ENCODE assay signal across 24 cellular contexts in genomic region chr19:55554749-55555152, GRCh38. TPM values are rescaled to one million over a fixed set of nuclear protein-coding genes. Genes with fewer than 3 reads are reported as not detected.
DNase-seq lines count a peak whose midpoint lies in the region; TF ChIP-seq lines count a peak whose summit lies in the region.
"Had no signal": no experiment of that assay in that cellular context is flagged by ENCODE, and none has a peak within 500 bp of the region (broad histone marks: within the 10 kb centered on the region; RNA-seq: fewer than 3 reads in every experiment).

No MANE protein-coding gene starts in this region.

- no peaks in the 10 kb centered on the region for H4K20me1 ChIP-seq in Karpas-422 (ENCODE audit: insufficient read depth, low read depth, low read length)

- no peaks in the 10 kb centered on the region for H3K79me2 ChIP-seq in Karpas-422 (ENCODE audit: low read length)
- H3K79me2 ChIP-seq: parathyroid adenoma had no signal

- H3K27ac ChIP-seq in WERI-Rb-1 = peak overlapping the region; percentile 63
- no peak overlapping the region for H3K27ac ChIP-seq in Karpas-422 (ENCODE audit: low read length)
- H3K27ac ChIP-seq: C4-2B, parathyroid adenoma, PC-9, sigmoid colon, testis, vagina had no signal

- TF ChIP-seq CTCF in WERI-Rb-1 (IDR thresholded peaks at IDR 0.05; ENCODE audit: low read depth, low read length) = no peak

- H2AFZ ChIP-seq in neuron (ENCODE audit: low read depth, low read length) = peak overlapping the region; percentile 13
- H2AFZ ChIP-seq in Karpas-422 (ENCODE audit: low read length) = no peak overlapping the region
- H2AFZ ChIP-seq: parathyroid adenoma, PC-9 had no signal

- H3K4me1 ChIP-seq in neuron (ENCODE audit: insufficient read depth, low read length) = peaks cover 25% of the 10 kb centered on the region
- H3K4me1 ChIP-seq in Karpas-422 (ENCODE audit: low read length) = peaks cover 7% of the 10 kb centered on the region
- H3K4me1 ChIP-seq: parathyroid adenoma, sigmoid colon, testis, vagina had no signal

- no peak overlapping the region for H3K4me3 ChIP-seq in WERI-Rb-1 (ENCODE audit: low read depth, low read length)
- no peak overlapping the region for H3K4me3 ChIP-seq in neuron (ENCODE audit: low read length)
- H3K4me3 ChIP-seq in Karpas-422 (ENCODE audit: low read length) = no peak overlapping the region
- H3K4me3 ChIP-seq: PC-9, sigmoid colon, testis, vagina had no signal

- H3K9ac ChIP-seq in Karpas-422 (ENCODE audit: low read length) = no peak overlapping the region
- H3K9ac ChIP-seq: parathyroid adenoma had no signal

- H3K9me2 ChIP-seq in Karpas-422 (replicated peaks; ENCODE audit: insufficient read depth, low read length) = no peaks in the 10 kb centered on the region

- H3K36me3 ChIP-seq in WERI-Rb-1 = no peaks in the 10 kb centered on the region
- no peaks in the 10 kb centered on the region for H3K36me3 ChIP-seq in neuron (ENCODE audit: insufficient read depth, low read length)
- H3K36me3 ChIP-seq in Karpas-422 (ENCODE audit: insufficient read depth, low read length) = no peaks in the 10 kb centered on the region
- H3K36me3 ChIP-seq: sigmoid colon, vagina had no signal

- H3K9me3 ChIP-seq in WERI-Rb-1 (ENCODE audit: severe bottlenecking) (no peaks in the 10 kb centered on the region), neuron (ENCODE audit: low read length) (no peaks in the 10 kb centered on the region), Karpas-422 (ENCODE audit: low read length) (no peaks in the 10 kb centered on the region)
- H3K9me3 ChIP-seq: sigmoid colon, testis, vagina had no signal

- DNase-seq in DMS153 treated with DMSO at 0.1 percent for 48 hours (lab: John Stamatoyannopoulos, UW; ENCODE audit: unreplicated experiment) (peak; percentile 74), NCI-H146 treated with DMSO at 0.1 percent for 48 hours (lab: John Stamatoyannopoulos, UW; ENCODE audit: unreplicated experiment) (peak; percentile 85), WERI-Rb-1 (peak; percentile 64), Karpas-422 (no peak), OCI-M2 (lab: John Stamatoyannopoulos, UW; ENCODE audit: unreplicated experiment) (no peak), GF-D8 (lab: John Stamatoyannopoulos, UW) (no peak), NCI-H510A treated with DMSO at 0.1 percent for 48 hours (lab: John Stamatoyannopoulos, UW) (no peak)
- DNase-seq: activated CD8-positive, alpha-beta memory T cell treated with anti-CD3 and anti-CD28 coated beads for 24 hours; activated naive CD4-positive, alpha-beta T cell; activated T-cell treated with anti-CD3 and anti-CD28 coated beads, Interleukin-2, amount 50 U/mL, for 24 hours; amniotic stem cell; dermis blood vessel endothelial cell; head of caudate nucleus; naive thymus-derived CD8-positive, alpha-beta T cell; NCI-H187 treated with DMSO at 0.1 percent for 48 hours; PC-9; SIG-M5; sigmoid colon; testis had no signal

- no peak overlapping the region for H3K4me2 ChIP-seq in Karpas-422 (ENCODE audit: low read depth, low read length, poor library complexity, severe bottlenecking)
- H3K4me2 ChIP-seq: PC-9 had no signal

- H3K27me3 ChIP-seq in WERI-Rb-1 (ENCODE audit: insufficient read depth, low read depth, severe bottlenecking) (no peaks in the 10 kb centered on the region), neuron (ENCODE audit: insufficient read depth, low read length) (no peaks in the 10 kb centered on the region), Karpas-422 (ENCODE audit: low read length) (no peaks in the 10 kb centered on the region)
- H3K27me3 ChIP-seq: testis, vagina had no signal

RNA-seq across cellular contexts. Expression of gene SBK3, which starts 9.4 kb away (rescaled TPM):
- not detected in 2 replicates for total RNA-seq in Karpas-422 (2014; rRNA removed; shearing (Covaris generic); ENCODE audit: low replicate concordance)
- total RNA-seq: MCF 10A; naive thymus-derived CD8-positive, alpha-beta T cell; vagina had no signal

RNA-seq across cellular contexts. Expression of gene SBK2, which starts 17.8 kb away (rescaled TPM):
- not detected in 2 replicates for total RNA-seq in Karpas-422 (2014; rRNA removed; shearing (Covaris generic); ENCODE audit: low replicate concordance)
- total RNA-seq: dermis blood vessel endothelial cell; MCF 10A; naive thymus-derived CD8-positive, alpha-beta T cell; sigmoid colon; vagina had no signal

RNA-seq across cellular contexts. Expression of gene ZNF579, which starts 25.9 kb away (rescaled TPM):
- total RNA-seq in Karpas-422 (2014; rRNA removed; shearing (Covaris generic); ENCODE audit: low replicate concordance) = 5.0 and 8.5 TPM in 2 replicates

RNA-seq across cellular contexts. Expression of gene FIZ1, which starts 44.6 kb away (rescaled TPM):
- 6.4 and 12.2 TPM in 2 replicates for total RNA-seq in Karpas-422 (2014; rRNA removed; shearing (Covaris generic); ENCODE audit: low replicate concordance)

RNA-seq across cellular contexts. Expression of gene ZNF524, which starts 45.3 kb away (rescaled TPM):
- 8.4 and 20.3 TPM in 2 replicates for total RNA-seq in Karpas-422 (2014; rRNA removed; shearing (Covaris generic); ENCODE audit: low replicate concordance)

Comparison
In these comparisons a context has a peak if more than half of its experiments do, and no peak if none do; other contexts are left out.
1. DNase-seq: peak in DMS153 treated with DMSO at 0.1 percent for 48 hours (single experiment), NCI-H146 treated with DMSO at 0.1 percent for 48 hours (single experiment) and WERI-Rb-1 (single experiment); none in Karpas-422 (single experiment), OCI-M2 (single experiment), GF-D8 (single experiment) and NCI-H510A treated with DMSO at 0.1 percent for 48 hours (single experiment).